ENCODE assay signal across 8 cellular contexts in the genomic region with DNA sequence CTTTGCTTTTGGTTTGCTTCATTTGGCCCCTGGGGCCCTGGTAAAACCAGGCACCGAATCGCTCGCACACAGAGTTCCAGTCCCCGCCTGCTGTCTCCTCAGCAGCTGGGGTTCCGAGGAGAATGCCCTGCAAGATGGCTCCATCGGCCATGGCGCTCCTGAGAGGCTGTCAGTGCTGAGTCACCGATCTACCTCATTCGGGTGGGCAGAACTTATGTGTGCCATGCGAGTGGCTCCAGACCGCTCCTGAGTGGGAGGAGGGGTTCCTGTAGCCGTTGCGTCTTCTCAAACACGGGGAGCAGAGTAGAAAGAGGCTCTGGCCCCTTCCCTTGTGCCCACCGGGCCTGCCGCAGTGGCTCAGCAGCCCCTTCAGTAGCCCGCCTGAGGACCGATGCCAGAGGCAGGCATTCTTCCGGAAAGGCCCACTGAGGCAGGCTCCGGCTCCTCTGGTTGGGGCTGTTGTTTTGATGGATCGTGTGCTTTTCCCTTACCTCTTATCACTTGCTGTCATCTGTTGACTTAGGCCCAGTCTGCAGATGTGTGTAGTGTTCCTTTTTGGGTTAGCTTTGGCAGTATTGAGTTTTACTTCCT. TPM values are rescaled to one million over a fixed set of nuclear protein-coding genes. Genes with fewer than 3 reads are reported as not detected.
DNase-seq lines count a peak whose midpoint lies in the region; ATAC-seq and TF ChIP-seq lines count a peak whose summit lies in the region.

No MANE protein-coding gene starts in this region.

- intact Hi-C loops in left lung (cut with DNase I): no loop called here

- H3K27ac ChIP-seq in KMS-11 (peak overlapping the region; percentile 54), left lung (peak overlapping the region; percentile 73 to 89)

- peak overlapping the region; percentile 81 for H2AFZ ChIP-seq in KMS-11 (ENCODE audit: low read depth)

- H4K20me1 ChIP-seq in KMS-11 (ENCODE audit: insufficient read depth): no peaks in the 10 kb centered on the region

- no peak overlapping the region for H3K4me3 ChIP-seq in KMS-11 (IDR thresholded peaks at IDR 0.05; ENCODE audit: insufficient read depth, low read depth, low read length)
- peak overlapping the region; percentile 98 for H3K4me3 ChIP-seq in WI38 (ENCODE audit: low read depth, low read length)
- peak overlapping the region; percentile 96 to 99 for H3K4me3 ChIP-seq in cardiac fibroblast (replicated peaks in 1 of 2; ENCODE audit: low read depth in 2 of 2, low read length in 2 of 2)
- H3K4me3 ChIP-seq in left lung: peak overlapping the region; percentile 98

- H3K9me3 ChIP-seq in left lung: no peaks in the 10 kb centered on the region

- DNase-seq in AML-193 (lab: John Stamatoyannopoulos, UW): peak; percentile 51 to 57
- DNase-seq in cardiac fibroblast (ENCODE audit: low read depth in 2 of 2): peak; percentile 79 to 85
- DNase-seq in left lung: peak; percentile 67 to 86
- peak; percentile 29 to 56 (median 34) for DNase-seq in stimulated activated CD4-positive, alpha-beta T cell treated with anti-CD3 and anti-CD28 coated beads, TNF-alpha, amount 100 ng/mL, for 1 hour (ENCODE audit: low read depth in 3 of 3, low spot score in 1 of 3)

- H3K27me3 ChIP-seq in KMS-11 (ENCODE audit: insufficient read depth, low read depth) (no peaks in the 10 kb centered on the region), left lung (no peaks in the 10 kb centered on the region)

- H3K79me2 ChIP-seq in KMS-11 (ENCODE audit: insufficient read depth, low read depth): peaks cover 34% of the 10 kb centered on the region

- H3K36me3 ChIP-seq in KMS-11 (ENCODE audit: insufficient read depth) (no peaks in the 10 kb centered on the region; the same call in 1 of the 2 replicates), left lung (peaks cover 0 to 37% of the 10 kb centered on the region in 2 donors)

- no peak for TF ChIP-seq CTCF in KMS-11 (conservative IDR thresholded peaks at IDR 0.05; ENCODE audit: low read depth, low read length)
- no peak for TF ChIP-seq CTCF in WI38 (IDR thresholded peaks at IDR 0.05; ENCODE audit: low read depth, low read length)
- no peak for TF ChIP-seq CTCF in cardiac fibroblast (IDR thresholded peaks at IDR 0.05; ENCODE audit: low read depth, low read length)
- TF ChIP-seq CTCF in left lung (IDR thresholded peaks at IDR 0.05): no peak

- H3K4me1 ChIP-seq in KMS-11 (ENCODE audit: low read depth, poor library complexity, severe bottlenecking): peaks cover 23% of the 10 kb centered on the region
- peaks cover 2 to 25% of the 10 kb centered on the region in 2 donors for H3K4me1 ChIP-seq in left lung

- H3K4me2 ChIP-seq in KMS-11: peak overlapping the region; percentile 67

- peak overlapping the region; percentile 80 for H3K9ac ChIP-seq in KMS-11

- ATAC-seq in GM19324 (IDR thresholded peaks at IDR 0.05; ENCODE audit: low FRiP score, unreplicated experiment): peak; percentile 10
- ATAC-seq in left lung: peak; percentile 75
- no peak for ATAC-seq in HG03520 (IDR thresholded peaks at IDR 0.05; ENCODE audit: unreplicated experiment)

RNA-seq across cellular contexts. Expression of a gene that starts 0.9 kb away (rescaled TPM):
- total RNA-seq in left lung: 10 to 100 TPM; 44.0 to 53.8 TPM

RNA-seq across cellular contexts. Expression of a gene that starts 6.2 kb away (rescaled TPM):
- total RNA-seq in left lung: 10 to 100 TPM; 27.1 to 40.6 TPM

RNA-seq across cellular contexts. Expression of a gene that starts 15.3 kb away (rescaled TPM):
- total RNA-seq in left lung: 10 to 100 TPM; 45.5 to 49.4 TPM

RNA-seq across cellular contexts. Expression of a gene that starts 22.9 kb away (rescaled TPM):
- total RNA-seq in left lung: not detected

RNA-seq across cellular contexts. Expression of a gene that starts 46.2 kb away (rescaled TPM):
- not detected for total RNA-seq in left lung
